In the genomic region with DNA sequence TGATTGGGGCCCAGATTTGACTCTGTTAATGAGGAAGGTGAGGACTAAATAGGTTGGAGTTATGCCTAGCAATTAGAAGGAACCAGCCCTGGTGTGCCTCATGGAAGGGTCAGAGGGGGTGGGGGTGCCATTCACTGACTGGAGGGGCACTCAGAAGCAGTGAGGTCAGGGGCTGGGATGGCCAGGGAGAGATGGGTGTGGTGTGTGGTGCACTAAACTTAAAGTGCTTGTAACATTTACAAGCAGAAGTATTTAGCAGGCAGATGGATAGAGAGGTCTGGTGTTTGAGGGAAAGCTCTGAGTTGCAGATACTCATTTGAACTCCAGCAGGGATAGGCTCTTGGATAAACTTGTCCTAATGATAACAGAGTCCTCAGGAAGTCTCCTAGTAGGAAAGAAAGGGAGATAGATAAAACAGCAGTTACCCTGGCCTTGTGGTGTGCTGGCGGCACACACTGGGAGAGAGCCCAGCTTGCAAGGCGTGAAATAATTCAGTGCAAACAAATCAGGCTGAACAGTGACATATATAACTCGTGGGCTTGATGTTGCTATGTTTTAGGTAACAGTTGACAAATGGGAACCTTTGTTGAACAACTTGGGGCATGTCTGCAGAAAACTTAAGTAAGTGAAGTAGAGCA, we compare ENCODE assay signal across 11 cellular contexts. TPM values are rescaled to one million over a fixed set of nuclear protein-coding genes. Genes with fewer than 3 reads are reported as not detected.
A peak's percentile ranks its signal among the peaks of the same experiment; 100 is the strongest.
DNase-seq lines count a peak whose midpoint lies in the region; FAIRE-seq and TF ChIP-seq lines count a peak whose summit lies in the region.
"Had no signal": no experiment of that assay in that cellular context is flagged by ENCODE, and none has a peak within 500 bp of the region (broad histone marks: within the 10 kb centered on the region; RNA-seq: fewer than 3 reads in every experiment).

No MANE protein-coding gene starts in this region.

- H3K23ac ChIP-seq in mesenchymal stem cell (ENCODE audit: low read length in 2 of 2): no peak overlapping the region

- peaks cover 79% of the 10 kb centered on the region for H3K36me3 Mint-ChIP-seq in brain

- H3K4me3 Mint-ChIP-seq in brain: no peak overlapping the region

- TF ChIP-seq POLR2A in H54 (IDR thresholded peaks at IDR 0.05; ENCODE audit: low read depth, low read length): no peak

- WGBS in mesenchymal stem cell: 47% methylated on average over 3 of the region's 3 CpGs

- peaks cover 13% of the 10 kb centered on the region for H3K79me1 ChIP-seq in mesenchymal stem cell (replicated peaks; ENCODE audit: low read length, poor library complexity, severe bottlenecking)

- no peaks in the 10 kb centered on the region for H3K27me3 Mint-ChIP-seq in brain

- no peak overlapping the region for H2AK5ac ChIP-seq in mesenchymal stem cell (ENCODE audit: low read length, severe bottlenecking)

- peak overlapping the region in 7 of 11 experiments; percentile 3 to 80 (median 24); a peak in 11 of 22 replicates for H3K4me2 ChIP-seq in BLaER1 treated with 17β-estradiol and CSF1 and Interleukin-3, amounts not matched to agents 10 nM and 100 nM
- H3K4me2 ChIP-seq in mesenchymal stem cell (ENCODE audit: low read length, poor library complexity, severe bottlenecking): no peak overlapping the region

- no peak overlapping the region for H2BK120ac ChIP-seq in mesenchymal stem cell (ENCODE audit: low read depth, low read length)

- H3K9ac ChIP-seq in BLaER1 treated with 17β-estradiol and CSF1 and Interleukin-3, amounts not matched to agents 10 nM and 100 nM: no peak overlapping the region
- no peak overlapping the region for H3K9ac ChIP-seq in mesenchymal stem cell (ENCODE audit: low read length)

- H3K27ac ChIP-seq in BLaER1 treated with 17β-estradiol and CSF1 and Interleukin-3, amounts not matched to agents 10 nM and 100 nM: no peak overlapping the region
- H3K27ac ChIP-seq in mesenchymal stem cell (ENCODE audit: low read length, poor library complexity, severe bottlenecking): peak overlapping the region; percentile 18
- H3K27ac ChIP-seq: C4-2B had no signal

- peak; percentile 6 for FAIRE-seq in H54 (lab: Jason Lieb, UNC)

- H3K9me3 Mint-ChIP-seq in brain: no peaks in the 10 kb centered on the region

- H3K27me3 ChIP-seq in BLaER1 treated with 17β-estradiol and CSF1 and Interleukin-3, amounts not matched to agents 10 nM and 100 nM: no peaks in the 10 kb centered on the region
- H3K27me3 ChIP-seq in mesenchymal stem cell (ENCODE audit: control insufficient read depth in 1 of 2, insufficient read depth in 1 of 2, low read length in 2 of 2): no peaks in the 10 kb centered on the region

- H3K27ac Mint-ChIP-seq in brain: peak overlapping the region in 3 of 5 experiments; percentile 27 to 42 (median 38)

- H4K8ac ChIP-seq in mesenchymal stem cell (ENCODE audit: low read length): no peak overlapping the region

- no peak overlapping the region for H3K4ac ChIP-seq in mesenchymal stem cell (ENCODE audit: low read depth in 1 of 2, low read length in 2 of 2)

- no peak overlapping the region for H2AFZ ChIP-seq in mesenchymal stem cell (ENCODE audit: low read depth, low read length)

- no peak for TF ChIP-seq CTCF in brain (conservative IDR thresholded peaks at IDR 0.05)

- no peak overlapping the region for H4K91ac ChIP-seq in mesenchymal stem cell (ENCODE audit: low read length)

- no peak overlapping the region for H2BK12ac ChIP-seq in mesenchymal stem cell (ENCODE audit: low read length in 2 of 2)

- no peak overlapping the region for H3K18ac ChIP-seq in mesenchymal stem cell (ENCODE audit: low read depth in 1 of 2, low read length in 2 of 2)

- H3K9me3 ChIP-seq in BLaER1 treated with 17β-estradiol and CSF1 and Interleukin-3, amounts not matched to agents 10 nM and 100 nM (replicated peaks in 1 of 11): 0 out of 22 replicates have a peak, but pooled peaks cover 0 to 3% (median 0%) of the 10 kb centered on the region in 11 experiments
- H3K9me3 ChIP-seq in mesenchymal stem cell (ENCODE audit: control insufficient read depth, low read length): no peaks in the 10 kb centered on the region

- H3K36me3 ChIP-seq in BLaER1 treated with 17β-estradiol and CSF1 and Interleukin-3, amounts not matched to agents 10 nM and 100 nM: peaks cover 93 to 99% (median 96%) of the 10 kb centered on the region in 11 experiments
- peaks cover 37 to 98% of the 10 kb centered on the region in 2 experiments for H3K36me3 ChIP-seq in mesenchymal stem cell (ENCODE audit: control insufficient read depth in 1 of 2, insufficient read depth in 2 of 2, low read depth in 1 of 2, low read length in 2 of 2)

- no peak overlapping the region for H3K14ac ChIP-seq in mesenchymal stem cell (ENCODE audit: low read length in 2 of 2)

- no peaks in the 10 kb centered on the region for H3K4me1 Mint-ChIP-seq in brain

- H2BK5ac ChIP-seq in mesenchymal stem cell (ENCODE audit: low read depth, low read length, poor library complexity, severe bottlenecking): no peak overlapping the region

- H2BK15ac ChIP-seq in mesenchymal stem cell (ENCODE audit: low read depth, poor library complexity, severe bottlenecking): no peak overlapping the region

- H4K20me1 ChIP-seq in BLaER1 treated with 17β-estradiol and CSF1 and Interleukin-3, amounts not matched to agents 10 nM and 100 nM: peaks cover 0 to 29% (median 6%) of the 10 kb centered on the region in 11 experiments; a peak in 6 of 22 replicates

- peaks cover 5 to 51% (median 40%) of the 10 kb centered on the region in 10 experiments for H3K4me1 ChIP-seq in BLaER1 treated with 17β-estradiol and CSF1 and Interleukin-3, amounts not matched to agents 10 nM and 100 nM
- peaks cover 13% of the 10 kb centered on the region for H3K4me1 ChIP-seq in mesenchymal stem cell (ENCODE audit: control insufficient read depth, insufficient read depth, low read depth, low read length)

- no peak overlapping the region for H3K4me3 ChIP-seq in BLaER1 treated with 17β-estradiol and CSF1 and Interleukin-3, amounts not matched to agents 10 nM and 100 nM
- H3K4me3 ChIP-seq in mesenchymal stem cell (ENCODE audit: insufficient read depth in 1 of 2, low read depth in 1 of 2, low read length in 2 of 2): no peak overlapping the region

- DNase-seq in H54 (ENCODE audit: insufficient read length, low spot score) (no peak), mesenchymal stem cell (no peak), middle frontal gyrus (ENCODE audit: extremely low spot score, low spot score) (no peak), GDM1 (lab: John Stamatoyannopoulos, UW) (no peak), germinal center (ENCODE audit: low spot score) (no peak), kidney tubule cell (ENCODE audit: low spot score) (no peak)
- DNase-seq: amygdala; stimulated activated CD4-positive, alpha-beta T cell treated with anti-CD3 and anti-CD28 coated beads, Interleukin-2, amount 100 ng/mL, for 48 hours had no signal

RNA-seq across cellular contexts. Expression of a gene that starts 20.0 kb away (rescaled TPM):
- 45.2 TPM for polyA plus RNA-seq in brain (ENCODE audit: insufficient read depth, low read depth, low replicate concordance)
- 66.0 TPM for polyA plus RNA-seq in mesenchymal stem cell (2013, experiment 1 of 2)
- polyA plus RNA-seq in mesenchymal stem cell (2013, experiment 2 of 2): 65.6 TPM

RNA-seq across cellular contexts. Expression of a gene that starts 26.8 kb away (rescaled TPM):
- polyA plus RNA-seq in brain (ENCODE audit: insufficient read depth, low read depth, low replicate concordance): 45.0 TPM
- 67.7 TPM for polyA plus RNA-seq in mesenchymal stem cell (2013, experiment 1 of 2)
- 67.0 TPM for polyA plus RNA-seq in mesenchymal stem cell (2013, experiment 2 of 2)

RNA-seq across cellular contexts. Expression of a gene that starts 52.9 kb away (rescaled TPM):
- 22.2 TPM for polyA plus RNA-seq in brain (ENCODE audit: insufficient read depth, low read depth, low replicate concordance)
- polyA plus RNA-seq in mesenchymal stem cell (2013, experiment 1 of 2): 26.3 TPM
- polyA plus RNA-seq in mesenchymal stem cell (2013, experiment 2 of 2): 26.1 TPM
